Comparison of ENCODE assay signal across 21 cellular contexts in genomic region chr4:83657336-83657735, GRCh38.
DNase-seq lines count a peak whose midpoint lies in the region; TF ChIP-seq lines count a peak whose summit lies in the region.
"Had no signal": no experiment of that assay in that cellular context is flagged by ENCODE, and none has a peak within 500 bp of the region (broad histone marks: within the 10 kb centered on the region; RNA-seq: fewer than 3 reads in every experiment).

No MANE protein-coding gene starts in this region.

- no peaks in the 10 kb centered on the region for H3K9me3 Mint-ChIP-seq in MCF 10A (ENCODE audit: unreplicated experiment)
- H3K9me3 Mint-ChIP-seq in type B pancreatic cell: peaks cover 4% of the 10 kb centered on the region
- H3K9me3 Mint-ChIP-seq in H9: no peaks in the 10 kb centered on the region

- H3K4me2 ChIP-seq in H9 (ENCODE audit: insufficient read depth, insufficient read length, low read length): no peak overlapping the region
- H3K4me2 ChIP-seq: BLaER1 treated with 17β-estradiol and CSF1 and Interleukin-3, amounts not matched to agents 10 nM and 100 nM had no signal

- no peak overlapping the region for H4K5ac ChIP-seq in H9 (ENCODE audit: insufficient read length, low read depth, low read length)

- no peak overlapping the region for H2BK20ac ChIP-seq in H9 (ENCODE audit: low read depth, low read length, poor library complexity, severe bottlenecking)

- no peak overlapping the region for H3T11ph ChIP-seq in H9 (ENCODE audit: low read length)

- no peak overlapping the region for H3K4me3 Mint-ChIP-seq in MCF 10A (ENCODE audit: unreplicated experiment)
- no peak overlapping the region for H3K4me3 Mint-ChIP-seq in type B pancreatic cell
- no peak overlapping the region for H3K4me3 Mint-ChIP-seq in H9
- H3K4me3 Mint-ChIP-seq: CD4-positive, alpha-beta memory T cell had no signal

- H2AK5ac ChIP-seq in H9 (ENCODE audit: insufficient read length, low read length): no peak overlapping the region

- H2BK5ac ChIP-seq in H9 (ENCODE audit: insufficient read length, low read length): no peak overlapping the region

- no CpG with 5 or more reads among the region's 2 CpGs for WGBS in H9 (ENCODE audit: extremely low coverage, insufficient read length, low lambda C conversion rate)

- no peaks in the 10 kb centered on the region for H3K79me2 ChIP-seq in H9 (ENCODE audit: insufficient read depth, low read length)

- TF ChIP-seq RAD21 in Ishikawa (IDR thresholded peaks at IDR 0.05; ENCODE audit: low read depth): no peak

- H3K4me1 ChIP-seq in H9 (ENCODE audit: insufficient read depth, low read length): peaks cover 2% of the 10 kb centered on the region; the same call in 1 of the 2 replicates
- H3K4me1 ChIP-seq: Caco-2 had no signal

- H3K18ac ChIP-seq in H9 (ENCODE audit: insufficient read length, low read depth, low read length): no peak overlapping the region

- no TSS peak for BruUV-seq in MCF 10A (replicated peaks; lab: Mats Ljungman, UMichigan)

- H4K91ac ChIP-seq in H9 (ENCODE audit: insufficient read length, low read depth, low read length): no peak overlapping the region

- no peak for TF ChIP-seq EP300 in Ishikawa (IDR thresholded peaks at IDR 0.05; ENCODE audit: borderline replicate concordance)

- H3K9ac ChIP-seq in H9 (ENCODE audit: extremely low read depth, insufficient read length, low read length): no peak overlapping the region
- H3K9ac ChIP-seq: BLaER1 treated with 17β-estradiol and CSF1 and Interleukin-3, amounts not matched to agents 10 nM and 100 nM had no signal

- H3K36me3 Mint-ChIP-seq in MCF 10A (ENCODE audit: insufficient read depth, unreplicated experiment) (no peaks in the 10 kb centered on the region), type B pancreatic cell (no peaks in the 10 kb centered on the region), H9 (ENCODE audit: insufficient read depth in 1 of 3, low read depth in 3 of 3) (no peaks in the 10 kb centered on the region)
- H3K36me3 Mint-ChIP-seq: CD4-positive, alpha-beta memory T cell had no signal

- TF ChIP-seq CTCF in MCF 10A (IDR thresholded peaks at IDR 0.05; ENCODE audit: unreplicated experiment): no peak
- no peak for TF ChIP-seq CTCF in epithelial cell of esophagus (IDR thresholded peaks at IDR 0.05; ENCODE audit: insufficient read depth, low read depth, low read length, missing control alignments)
- no peak for TF ChIP-seq CTCF in type B pancreatic cell (conservative IDR thresholded peaks at IDR 0.05)
- TF ChIP-seq CTCF in H9 (conservative IDR thresholded peaks at IDR 0.05): no peak

- H2AFZ ChIP-seq in H9 (ENCODE audit: low read length): no peak overlapping the region

- no peak overlapping the region for H4K8ac ChIP-seq in H9 (replicated peaks; ENCODE audit: insufficient read length, low read depth, low read length)

- DNase-seq in T47D (ENCODE audit: low read depth in 1 of 2, low spot score in 1 of 2): peak; percentile 49 to 96
- no peak for DNase-seq in MCF 10A (ENCODE audit: unreplicated experiment)
- peak; percentile 13 for DNase-seq in epithelial cell of esophagus (ENCODE audit: low read depth)
- DNase-seq in type B pancreatic cell (ENCODE audit: extremely low spot score, unreplicated experiment): no peak
- DNase-seq in H9: no peak
- no peak for DNase-seq in midbrain (lab: John Stamatoyannopoulos, UW)
- no peak for DNase-seq in cerebellar nuclear complex (lab: John Stamatoyannopoulos, UW)
- DNase-seq: 8988T; CD4-positive, alpha-beta memory T cell; GDM1; IMR-90; Karpas-422; NCI-H1694; NCI-H2081 treated with DMSO at 0.1 percent for 48 hours; NCI-H2171 treated with DMSO at 0.1 percent for 48 hours; NCI-H524 treated with DMSO at 0.1 percent for 48 hours; NCI-H82 had no signal

- intact Hi-C loops in MCF 10A (cut with micrococcal nuclease): no loop called here

- no peaks in the 10 kb centered on the region for H3K79me1 ChIP-seq in H9 (ENCODE audit: insufficient read depth, low read depth, low read length, poor library complexity, severe bottlenecking)

- peaks cover 33% of the 10 kb centered on the region for H3K27me3 Mint-ChIP-seq in MCF 10A (ENCODE audit: insufficient read depth, unreplicated experiment)
- no peaks in the 10 kb centered on the region for H3K27me3 Mint-ChIP-seq in type B pancreatic cell
- H3K27me3 Mint-ChIP-seq in H9 (ENCODE audit: low read depth): no peaks in the 10 kb centered on the region

- no peak overlapping the region for H2BK15ac ChIP-seq in H9 (ENCODE audit: low read depth, low read length)

- no peak overlapping the region for H3K56ac ChIP-seq in H9 (ENCODE audit: insufficient read length, low read depth, low read length)

- no peak overlapping the region for H3K4me3 ChIP-seq in epithelial cell of esophagus (ENCODE audit: low read length)
- H3K4me3 ChIP-seq: BLaER1 treated with 17β-estradiol and CSF1 and Interleukin-3, amounts not matched to agents 10 nM and 100 nM had no signal

- H4K20me1 ChIP-seq in H9 (ENCODE audit: control insufficient read depth, insufficient read depth, insufficient read length): no peaks in the 10 kb centered on the region
- H4K20me1 ChIP-seq: BLaER1 treated with 17β-estradiol and CSF1 and Interleukin-3, amounts not matched to agents 10 nM and 100 nM had no signal

- POLR2A ChIA-PET in MCF 10A (lab: Yijun Ruan, JAX): interaction anchor here (0.5 to 1.4 kb wide), 2 partner anchors 11 to 460 kb away, joined by 3 read pairs; no protein-coding TSS in a partner anchor

- H3K23ac ChIP-seq in H9 (ENCODE audit: insufficient read length, low read depth, low read length): no peak overlapping the region

- H3K9me3 ChIP-seq in H9 (ENCODE audit: control insufficient read depth, low read depth, low read length): no peaks in the 10 kb centered on the region
- H3K9me3 ChIP-seq: BLaER1 treated with 17β-estradiol and CSF1 and Interleukin-3, amounts not matched to agents 10 nM and 100 nM; Caco-2 had no signal

- no peak overlapping the region for H3K14ac ChIP-seq in H9 (ENCODE audit: insufficient read depth, low read length)

- H3K27ac Mint-ChIP-seq in MCF 10A (ENCODE audit: low read depth, unreplicated experiment): no peak overlapping the region
- H3K27ac Mint-ChIP-seq in type B pancreatic cell: peak overlapping the region; percentile 44
- H3K27ac Mint-ChIP-seq in H9: no peak overlapping the region
- H3K27ac Mint-ChIP-seq: CD4-positive, alpha-beta memory T cell had no signal

- no peak overlapping the region for H3K4ac ChIP-seq in H9 (ENCODE audit: low read depth, low read length)

- no peak overlapping the region for H2BK120ac ChIP-seq in H9 (ENCODE audit: low read depth, low read length, poor library complexity, severe bottlenecking)

- no peak overlapping the region for H3K27ac ChIP-seq in H9 (ENCODE audit: insufficient read length, low read depth, low read length)
- H3K27ac ChIP-seq: BLaER1 treated with 17β-estradiol and CSF1 and Interleukin-3, amounts not matched to agents 10 nM and 100 nM; HL-60 had no signal

- CTCF ChIA-PET in MCF 10A (lab: Yijun Ruan, JAX): interaction anchor here (4.6 kb wide), 1 partner anchor 12 kb away, joined by 35 read pairs; no protein-coding TSS in a partner anchor

- no peak overlapping the region for H2BK12ac ChIP-seq in H9 (ENCODE audit: insufficient read length, low read depth, low read length)

- no peaks in the 10 kb centered on the region for H3K27me3 ChIP-seq in H9 (ENCODE audit: insufficient read depth, low read length)
- H3K27me3 ChIP-seq: BLaER1 treated with 17β-estradiol and CSF1 and Interleukin-3, amounts not matched to agents 10 nM and 100 nM had no signal

- H3K4me1 Mint-ChIP-seq in MCF 10A (ENCODE audit: insufficient read depth, unreplicated experiment) (no peaks in the 10 kb centered on the region), type B pancreatic cell (ENCODE audit: unreplicated experiment) (peaks cover 8% of the 10 kb centered on the region), H9 (peaks cover 11 to 16% of the 10 kb centered on the region in 2 experiments)

- H3K23me2 ChIP-seq in H9 (ENCODE audit: insufficient read length, low read depth, low read length, poor library complexity, severe bottlenecking): no peaks in the 10 kb centered on the region

- in situ Hi-C loops in T47D (cut with HindIII; ENCODE audit: low pct_unique_long_range_greater_than_20kb, low sequenced_read_pairs): no loop called here

TF ChIP-seq in Ishikawa, 13 proteins besides CTCF, POLR2A, EP300 and RAD21:
- TF ChIP-seq EGR1 (IDR thresholded peaks at IDR 0.05): no peak
- 0 out of 2 replicates have a peak, but pooled peaks have one; percentile 27 for TF ChIP-seq TEAD4 (IDR thresholded peaks at IDR 0.05)

Comparison
In these comparisons a context has a peak if more than half of its experiments do, and no peak if none do; other contexts are left out.
1. DNase-seq: peak in T47D (2 of 2) and epithelial cell of esophagus (single experiment); none in MCF 10A (single experiment), type B pancreatic cell (single experiment), H9 (single experiment), midbrain (single experiment) and cerebellar nuclear complex (0 of 2).